8 cellular contexts compared by ENCODE assay signal in genomic region chr6:34657037-34657306, GRCh38. TPM values are rescaled to one million over a fixed set of nuclear protein-coding genes. Genes with fewer than 3 reads are reported as not detected.
DNase-seq lines count a peak whose midpoint lies in the region; ATAC-seq and TF ChIP-seq lines count a peak whose summit lies in the region.

No MANE protein-coding gene starts in this region.

- peak overlapping the region; percentile 62 to 74 for H3K9ac ChIP-seq in mucosa of rectum (ENCODE audit: low read depth in 1 of 2, low read length in 2 of 2)

- in situ Hi-C loops in brain microvascular endothelial cell (cut with HindIII; ENCODE audit: low pct_ligation_motif_present, low sequenced_read_pairs): no loop called here

- DNase-seq in brain microvascular endothelial cell (no peak), mucosa of gallbladder (ENCODE audit: low spot score) (no peak), ecto neural progenitor cell (ENCODE audit: low spot score) (no peak), NCI-H2029 (lab: John Stamatoyannopoulos, UW) (no peak)

- peak overlapping the region; percentile 20 for H2AFZ ChIP-seq in ACC112 (ENCODE audit: low read length, unreplicated experiment)

- peaks cover 10% of the 10 kb centered on the region; the same call in 1 of the 2 replicates for H3K36me3 ChIP-seq in ACC112 (ENCODE audit: insufficient read depth, low read length)
- peaks cover 13 to 16% of the 10 kb centered on the region in 2 experiments; a peak in 2 of 3 replicates for H3K36me3 ChIP-seq in HEK293 (ENCODE audit: control insufficient read depth in 2 of 2, insufficient read depth in 1 of 2, low read length in 2 of 2)
- H3K36me3 ChIP-seq in brain microvascular endothelial cell (replicated peaks): peaks cover 2% of the 10 kb centered on the region
- peaks cover 4 to 7% of the 10 kb centered on the region in 2 donors for H3K36me3 ChIP-seq in mucosa of rectum (ENCODE audit: control insufficient read depth in 2 of 2, insufficient read depth in 2 of 2, low read length in 2 of 2)

- CTCF ChIA-PET in HEK293 (lab: Yijun Ruan, JAX): interaction anchor here (0.7 to 1.6 kb wide), 4 partner anchors 9 to 493 kb away, joined by 3 to 6 read pairs (median 4); no protein-coding TSS in a partner anchor

- ATAC-seq in HG03565 (IDR thresholded peaks at IDR 0.05; ENCODE audit: unreplicated experiment): no peak

- TF ChIP-seq CTCF in HEK293 (tag by site-specific recombination; IDR thresholded peaks at IDR 0.05) (no peak), brain microvascular endothelial cell (IDR thresholded peaks at IDR 0.05; ENCODE audit: low read depth, low read length, missing control alignments) (no peak)

- H3K27ac ChIP-seq in ACC112 (ENCODE audit: low read depth, low read length) (peak overlapping the region; percentile 100), HEK293 (ENCODE audit: extremely low read depth, low read depth, low read length) (peak overlapping the region; percentile 67), brain microvascular endothelial cell (peak overlapping the region; percentile 97), mucosa of rectum (ENCODE audit: low read depth in 2 of 2, low read length in 2 of 2) (peak overlapping the region; percentile 89 to 91)

- H3K79me2 ChIP-seq in ACC112 (ENCODE audit: control insufficient read depth, insufficient read depth, low read length, unreplicated experiment): peaks cover 68% of the 10 kb centered on the region

- POLR2A ChIA-PET in HEK293 (lab: Yijun Ruan, JAX): interaction anchor here (0.6 to 2.7 kb wide), 6 partner anchors 13 to 135 kb away, joined by 3 to 15 read pairs (median 4); partner anchors contain the start of genes BLTP3A, ILRUN and SNRPC

- peaks cover 43% of the 10 kb centered on the region for H3K4me1 ChIP-seq in ACC112 (ENCODE audit: control insufficient read depth, insufficient read depth, low read length, unreplicated experiment)
- peaks cover 19% of the 10 kb centered on the region for H3K4me1 ChIP-seq in HEK293 (ENCODE audit: control insufficient read depth, insufficient read depth, low read length)
- H3K4me1 ChIP-seq in mucosa of rectum (ENCODE audit: control insufficient read depth in 2 of 2, insufficient read depth in 2 of 2, low read length in 2 of 2): peaks cover 19 to 22% of the 10 kb centered on the region in 2 donors

- H3K9me3 ChIP-seq in HEK293 (ENCODE audit: control insufficient read depth, insufficient read depth, low read depth, low read length) (no peaks in the 10 kb centered on the region), mucosa of rectum (ENCODE audit: control insufficient read depth in 2 of 2, low read length in 2 of 2) (no peaks in the 10 kb centered on the region)

- H3K27me3 ChIP-seq in ACC112 (ENCODE audit: insufficient read depth, low read length): no peaks in the 10 kb centered on the region
- no peaks in the 10 kb centered on the region for H3K27me3 ChIP-seq in brain microvascular endothelial cell (replicated peaks)
- H3K27me3 ChIP-seq in mucosa of rectum (ENCODE audit: control insufficient read depth in 2 of 2, insufficient read depth in 2 of 2, low read length in 2 of 2): no peaks in the 10 kb centered on the region

- H3K4me3 ChIP-seq in ACC112 (ENCODE audit: low read depth, low read length) (peak overlapping the region; percentile 80), HEK293 (ENCODE audit: low read depth, low read length) (peak overlapping the region; percentile 16; the same call in 1 of the 2 replicates), brain microvascular endothelial cell (ENCODE audit: low read depth, low read length) (peak overlapping the region; percentile 44), mucosa of rectum (ENCODE audit: low read length in 2 of 2) (peak overlapping the region; percentile 68 to 78)

TF ChIP-seq in HEK293, 187 proteins besides CTCF, POLR2A, EP300 and RAD21:
- TF ChIP-seq ZBTB48 (tag by site-specific recombination; IDR thresholded peaks at IDR 0.05) (0 out of 2 replicates have a peak, but pooled peaks have one; percentile 51), ZNF350 (tag by site-specific recombination; IDR thresholded peaks at IDR 0.05) (no peak), PRDM6 (tag by site-specific recombination; IDR thresholded peaks at IDR 0.05) (peak; percentile 62)

RNA-seq across cellular contexts. Expression of gene ILRUN, which starts 39.6 kb away (rescaled TPM):
- total RNA-seq in mucosa of gallbladder: 89.5 TPM

Comparison
In these comparisons a context has a peak if more than half of its experiments do, and no peak if none do; other contexts are left out.
1. H3K4me3 ChIP-seq: peak in every context shown above with its lines; median percentile 80 in ACC112; 73 in mucosa of rectum; 44 in brain microvascular endothelial cell; 16 in HEK293.